ENCODE assay signal across 1 cellular context in genomic region chr7:144784943-144785342, GRCh38.
TF ChIP-seq lines count a peak whose summit lies in the region.

No MANE protein-coding gene starts in this region.

TF ChIP-seq in GM23338, 12 proteins besides CTCF, POLR2A, EP300 and RAD21 (continued from another document):
- TF ChIP-seq ZNF462 (CRISPR knock-in tag; IDR thresholded peaks at IDR 0.05) (no peak), JUNB (IDR thresholded peaks at IDR 0.05; ENCODE audit: unreplicated experiment) (no peak), EZH2phosphoT487 (IDR thresholded peaks at IDR 0.05; ENCODE audit: unreplicated experiment) (no peak), STAT1 (IDR thresholded peaks at IDR 0.05; ENCODE audit: unreplicated experiment) (no peak), ZNF331 (CRISPR knock-in tag; IDR thresholded peaks at IDR 0.05; ENCODE audit: low read depth) (no peak), CREB1 (CRISPR knock-in tag; IDR thresholded peaks at IDR 0.05; ENCODE audit: low read depth) (no peak), NANOG (IDR thresholded peaks at IDR 0.05; ENCODE audit: borderline replicate concordance) (no peak), ZNF114 (CRISPR knock-in tag; IDR thresholded peaks at IDR 0.05) (no peak), EZH2 (IDR thresholded peaks at IDR 0.05; ENCODE audit: low read depth, unreplicated experiment) (no peak), POLR2AphosphoS5 (IDR thresholded peaks at IDR 0.05; ENCODE audit: low read depth) (no peak)
